Comparison of ENCODE assay signal across 1 cellular context in the genomic region with DNA sequence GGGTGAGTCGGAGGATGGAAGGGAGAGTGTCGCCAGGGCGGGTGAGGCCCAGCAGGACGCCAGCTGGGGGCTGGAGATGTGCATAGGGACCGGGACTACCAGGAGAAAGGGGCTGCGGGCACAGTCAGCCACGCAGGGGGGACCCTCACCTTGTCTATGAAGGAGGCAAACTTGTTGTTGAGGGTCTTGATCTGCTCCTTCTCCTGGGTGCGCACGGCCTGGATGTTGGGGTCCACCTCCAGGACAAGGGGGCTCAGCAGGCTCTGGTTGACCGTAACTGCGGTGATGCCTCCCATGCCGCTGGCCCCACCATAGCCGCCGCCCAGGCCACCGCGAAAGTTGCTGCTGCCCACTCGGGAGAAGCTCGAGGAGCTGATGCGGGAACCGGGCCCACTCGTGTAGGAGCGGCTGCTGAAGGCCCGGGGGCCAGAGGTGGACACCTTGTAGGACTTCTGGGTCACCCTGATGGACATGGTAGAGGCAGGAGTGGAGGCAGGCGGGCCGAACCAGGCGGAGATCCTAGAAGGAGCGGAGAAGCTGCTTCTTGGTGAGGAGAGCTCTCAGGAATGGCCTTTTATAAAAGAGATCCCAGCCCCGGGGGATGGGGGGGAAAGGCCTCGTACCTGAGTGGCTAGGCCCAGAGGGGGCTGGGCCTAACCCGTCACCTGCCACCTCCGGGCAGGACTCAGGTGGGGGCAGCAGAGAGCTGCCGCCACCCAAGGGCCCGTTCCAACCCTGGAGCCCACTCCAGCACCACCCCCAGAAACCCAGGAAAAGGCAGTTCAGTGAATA.
TF ChIP-seq lines count a peak whose summit lies in the region.

A gene (minus strand): TSS at position 568 of the 792 bp plus-strand sequence. CDS start 95 bp downstream, at position 473.

TF ChIP-seq in HepG2, 621 proteins besides CTCF, POLR2A, EP300 and RAD21 (continued from another document and continues in another):
- TF ChIP-seq, protein P1, sequence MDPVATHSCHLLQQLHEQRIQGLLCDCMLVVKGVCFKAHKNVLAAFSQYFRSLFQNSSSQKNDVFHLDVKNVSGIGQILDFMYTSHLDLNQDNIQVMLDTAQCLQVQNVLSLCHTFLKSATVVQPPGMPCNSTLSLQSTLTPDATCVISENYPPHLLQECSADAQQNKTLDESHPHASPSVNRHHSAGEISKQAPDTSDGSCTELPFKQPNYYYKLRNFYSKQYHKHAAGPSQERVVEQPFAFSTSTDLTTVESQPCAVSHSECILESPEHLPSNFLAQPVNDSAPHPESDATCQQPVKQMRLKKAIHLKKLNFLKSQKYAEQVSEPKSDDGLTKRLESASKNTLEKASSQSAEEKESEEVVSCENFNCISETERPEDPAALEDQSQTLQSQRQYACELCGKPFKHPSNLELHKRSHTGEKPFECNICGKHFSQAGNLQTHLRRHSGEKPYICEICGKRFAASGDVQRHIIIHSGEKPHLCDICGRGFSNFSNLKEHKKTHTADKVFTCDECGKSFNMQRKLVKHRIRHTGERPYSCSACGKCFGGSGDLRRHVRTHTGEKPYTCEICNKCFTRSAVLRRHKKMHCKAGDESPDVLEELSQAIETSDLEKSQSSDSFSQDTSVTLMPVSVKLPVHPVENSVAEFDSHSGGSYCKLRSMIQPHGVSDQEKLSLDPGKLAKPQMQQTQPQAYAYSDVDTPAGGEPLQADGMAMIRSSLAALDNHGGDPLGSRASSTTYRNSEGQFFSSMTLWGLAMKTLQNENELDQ (CRISPR knock-in tag; IDR thresholded peaks at IDR 0.05; ENCODE audit: borderline replicate concordance) = peak; percentile 73; the same call in 1 of the 2 replicates
- TF ChIP-seq, protein P2, sequence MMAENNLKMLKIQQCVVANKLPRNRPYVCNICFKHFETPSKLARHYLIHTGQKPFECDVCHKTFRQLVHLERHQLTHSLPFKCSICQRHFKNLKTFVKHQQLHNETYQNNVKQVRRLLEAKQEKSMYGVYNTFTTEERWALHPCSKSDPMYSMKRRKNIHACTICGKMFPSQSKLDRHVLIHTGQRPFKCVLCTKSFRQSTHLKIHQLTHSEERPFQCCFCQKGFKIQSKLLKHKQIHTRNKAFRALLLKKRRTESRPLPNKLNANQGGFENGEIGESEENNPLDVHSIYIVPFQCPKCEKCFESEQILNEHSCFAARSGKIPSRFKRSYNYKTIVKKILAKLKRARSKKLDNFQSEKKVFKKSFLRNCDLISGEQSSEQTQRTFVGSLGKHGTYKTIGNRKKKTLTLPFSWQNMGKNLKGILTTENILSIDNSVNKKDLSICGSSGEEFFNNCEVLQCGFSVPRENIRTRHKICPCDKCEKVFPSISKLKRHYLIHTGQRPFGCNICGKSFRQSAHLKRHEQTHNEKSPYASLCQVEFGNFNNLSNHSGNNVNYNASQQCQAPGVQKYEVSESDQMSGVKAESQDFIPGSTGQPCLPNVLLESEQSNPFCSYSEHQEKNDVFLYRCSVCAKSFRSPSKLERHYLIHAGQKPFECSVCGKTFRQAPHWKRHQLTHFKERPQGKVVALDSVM (CRISPR knock-in tag; IDR thresholded peaks at IDR 0.05) = peak; percentile 55; the same call in 1 of the 2 replicates
- TF ChIP-seq TOPORS (CRISPR knock-in tag; IDR thresholded peaks at IDR 0.05) = 0 out of 2 replicates have a peak, but pooled peaks have one; percentile 33
- peak; percentile 81 for TF ChIP-seq MED8 (CRISPR knock-in tag; IDR thresholded peaks at IDR 0.05; ENCODE audit: insufficient replicate concordance)
- 0 out of 2 replicates have a peak, but pooled peaks have one; percentile 73 for TF ChIP-seq ZNF431 (CRISPR knock-in tag; IDR thresholded peaks at IDR 0.05; ENCODE audit: borderline replicate concordance, low read depth)
- TF ChIP-seq, protein P3, sequence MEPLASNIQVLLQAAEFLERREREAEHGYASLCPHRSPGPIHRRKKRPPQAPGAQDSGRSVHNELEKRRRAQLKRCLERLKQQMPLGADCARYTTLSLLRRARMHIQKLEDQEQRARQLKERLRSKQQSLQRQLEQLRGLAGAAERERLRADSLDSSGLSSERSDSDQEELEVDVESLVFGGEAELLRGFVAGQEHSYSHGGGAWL (CRISPR knock-in tag; IDR thresholded peaks at IDR 0.05) = peak; percentile 63; the same call in 1 of the 2 replicates
- TF ChIP-seq, protein P4, sequence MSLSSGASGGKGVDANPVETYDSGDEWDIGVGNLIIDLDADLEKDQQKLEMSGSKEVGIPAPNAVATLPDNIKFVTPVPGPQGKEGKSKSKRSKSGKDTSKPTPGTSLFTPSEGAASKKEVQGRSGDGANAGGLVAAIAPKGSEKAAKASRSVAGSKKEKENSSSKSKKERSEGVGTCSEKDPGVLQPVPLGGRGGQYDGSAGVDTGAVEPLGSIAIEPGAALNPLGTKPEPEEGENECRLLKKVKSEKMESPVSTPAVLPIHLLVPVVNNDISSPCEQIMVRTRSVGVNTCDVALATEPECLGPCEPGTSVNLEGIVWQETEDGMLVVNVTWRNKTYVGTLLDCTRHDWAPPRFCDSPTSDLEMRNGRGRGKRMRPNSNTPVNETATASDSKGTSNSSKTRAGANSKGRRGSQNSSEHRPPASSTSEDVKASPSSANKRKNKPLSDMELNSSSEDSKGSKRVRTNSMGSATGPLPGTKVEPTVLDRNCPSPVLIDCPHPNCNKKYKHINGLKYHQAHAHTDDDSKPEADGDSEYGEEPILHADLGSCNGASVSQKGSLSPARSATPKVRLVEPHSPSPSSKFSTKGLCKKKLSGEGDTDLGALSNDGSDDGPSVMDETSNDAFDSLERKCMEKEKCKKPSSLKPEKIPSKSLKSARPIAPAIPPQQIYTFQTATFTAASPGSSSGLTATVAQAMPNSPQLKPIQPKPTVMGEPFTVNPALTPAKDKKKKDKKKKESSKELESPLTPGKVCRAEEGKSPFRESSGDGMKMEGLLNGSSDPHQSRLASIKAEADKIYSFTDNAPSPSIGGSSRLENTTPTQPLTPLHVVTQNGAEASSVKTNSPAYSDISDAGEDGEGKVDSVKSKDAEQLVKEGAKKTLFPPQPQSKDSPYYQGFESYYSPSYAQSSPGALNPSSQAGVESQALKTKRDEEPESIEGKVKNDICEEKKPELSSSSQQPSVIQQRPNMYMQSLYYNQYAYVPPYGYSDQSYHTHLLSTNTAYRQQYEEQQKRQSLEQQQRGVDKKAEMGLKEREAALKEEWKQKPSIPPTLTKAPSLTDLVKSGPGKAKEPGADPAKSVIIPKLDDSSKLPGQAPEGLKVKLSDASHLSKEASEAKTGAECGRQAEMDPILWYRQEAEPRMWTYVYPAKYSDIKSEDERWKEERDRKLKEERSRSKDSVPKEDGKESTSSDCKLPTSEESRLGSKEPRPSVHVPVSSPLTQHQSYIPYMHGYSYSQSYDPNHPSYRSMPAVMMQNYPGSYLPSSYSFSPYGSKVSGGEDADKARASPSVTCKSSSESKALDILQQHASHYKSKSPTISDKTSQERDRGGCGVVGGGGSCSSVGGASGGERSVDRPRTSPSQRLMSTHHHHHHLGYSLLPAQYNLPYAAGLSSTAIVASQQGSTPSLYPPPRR (CRISPR knock-in tag; IDR thresholded peaks at IDR 0.05; ENCODE audit: borderline replicate concordance) = peak; percentile 31; the same call in 1 of the 2 replicates
- TF ChIP-seq, protein P5, sequence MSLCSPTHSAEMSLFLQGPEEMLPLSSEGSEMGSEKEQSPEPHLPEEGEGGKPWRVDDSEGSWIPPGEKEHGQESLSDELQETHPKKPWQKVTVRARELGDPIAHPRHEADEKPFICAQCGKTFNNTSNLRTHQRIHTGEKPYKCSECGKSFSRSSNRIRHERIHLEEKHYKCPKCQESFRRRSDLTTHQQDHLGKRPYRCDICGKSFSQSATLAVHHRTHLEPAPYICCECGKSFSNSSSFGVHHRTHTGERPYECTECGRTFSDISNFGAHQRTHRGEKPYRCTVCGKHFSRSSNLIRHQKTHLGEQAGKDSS (CRISPR knock-in tag; IDR thresholded peaks at IDR 0.05; ENCODE audit: borderline replicate concordance, low read depth) = peak; percentile 53; the same call in 1 of the 2 replicates
- peak in 1 of 2 experiments; percentile 40; a peak in 1 of 4 replicates for TF ChIP-seq NR2F1 (CRISPR knock-in tag; IDR thresholded peaks at IDR 0.05)
- TF ChIP-seq, protein P6, sequence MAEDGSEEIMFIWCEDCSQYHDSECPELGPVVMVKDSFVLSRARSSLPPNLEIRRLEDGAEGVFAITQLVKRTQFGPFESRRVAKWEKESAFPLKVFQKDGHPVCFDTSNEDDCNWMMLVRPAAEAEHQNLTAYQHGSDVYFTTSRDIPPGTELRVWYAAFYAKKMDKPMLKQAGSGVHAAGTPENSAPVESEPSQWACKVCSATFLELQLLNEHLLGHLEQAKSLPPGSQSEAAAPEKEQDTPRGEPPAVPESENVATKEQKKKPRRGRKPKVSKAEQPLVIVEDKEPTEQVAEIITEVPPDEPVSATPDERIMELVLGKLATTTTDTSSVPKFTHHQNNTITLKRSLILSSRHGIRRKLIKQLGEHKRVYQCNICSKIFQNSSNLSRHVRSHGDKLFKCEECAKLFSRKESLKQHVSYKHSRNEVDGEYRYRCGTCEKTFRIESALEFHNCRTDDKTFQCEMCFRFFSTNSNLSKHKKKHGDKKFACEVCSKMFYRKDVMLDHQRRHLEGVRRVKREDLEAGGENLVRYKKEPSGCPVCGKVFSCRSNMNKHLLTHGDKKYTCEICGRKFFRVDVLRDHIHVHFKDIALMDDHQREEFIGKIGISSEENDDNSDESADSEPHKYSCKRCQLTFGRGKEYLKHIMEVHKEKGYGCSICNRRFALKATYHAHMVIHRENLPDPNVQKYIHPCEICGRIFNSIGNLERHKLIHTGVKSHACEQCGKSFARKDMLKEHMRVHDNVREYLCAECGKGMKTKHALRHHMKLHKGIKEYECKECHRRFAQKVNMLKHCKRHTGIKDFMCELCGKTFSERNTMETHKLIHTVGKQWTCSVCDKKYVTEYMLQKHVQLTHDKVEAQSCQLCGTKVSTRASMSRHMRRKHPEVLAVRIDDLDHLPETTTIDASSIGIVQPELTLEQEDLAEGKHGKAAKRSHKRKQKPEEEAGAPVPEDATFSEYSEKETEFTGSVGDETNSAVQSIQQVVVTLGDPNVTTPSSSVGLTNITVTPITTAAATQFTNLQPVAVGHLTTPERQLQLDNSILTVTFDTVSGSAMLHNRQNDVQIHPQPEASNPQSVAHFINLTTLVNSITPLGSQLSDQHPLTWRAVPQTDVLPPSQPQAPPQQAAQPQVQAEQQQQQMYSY (CRISPR knock-in tag; IDR thresholded peaks at IDR 0.05) = peak; percentile 71
- peak; percentile 95 for TF ChIP-seq POLR2AphosphoS5 (IDR thresholded peaks at IDR 0.05; ENCODE audit: low read depth, low read length)
- TF ChIP-seq, protein P7, sequence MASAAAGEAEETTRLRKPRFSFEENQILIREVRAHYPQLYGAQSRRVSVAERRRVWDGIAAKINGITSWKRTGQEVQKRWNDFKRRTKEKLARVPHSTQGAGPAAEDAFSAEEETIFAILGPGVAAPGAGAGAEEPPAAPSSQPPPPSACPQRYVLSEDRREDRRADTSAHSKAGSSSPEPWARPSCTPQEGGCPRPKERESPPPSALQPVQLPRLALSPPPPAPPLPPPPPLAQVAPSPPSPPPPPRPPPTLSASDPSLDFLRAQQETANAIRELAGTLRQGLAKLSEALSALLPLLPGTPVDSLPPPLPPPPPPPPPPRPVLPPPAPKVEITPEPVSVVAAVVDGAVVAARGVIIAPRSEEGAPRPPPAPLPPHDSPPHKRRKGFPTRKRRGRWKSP (CRISPR knock-in tag; IDR thresholded peaks at IDR 0.05) = peak; percentile 63
- TF ChIP-seq, protein P8, sequence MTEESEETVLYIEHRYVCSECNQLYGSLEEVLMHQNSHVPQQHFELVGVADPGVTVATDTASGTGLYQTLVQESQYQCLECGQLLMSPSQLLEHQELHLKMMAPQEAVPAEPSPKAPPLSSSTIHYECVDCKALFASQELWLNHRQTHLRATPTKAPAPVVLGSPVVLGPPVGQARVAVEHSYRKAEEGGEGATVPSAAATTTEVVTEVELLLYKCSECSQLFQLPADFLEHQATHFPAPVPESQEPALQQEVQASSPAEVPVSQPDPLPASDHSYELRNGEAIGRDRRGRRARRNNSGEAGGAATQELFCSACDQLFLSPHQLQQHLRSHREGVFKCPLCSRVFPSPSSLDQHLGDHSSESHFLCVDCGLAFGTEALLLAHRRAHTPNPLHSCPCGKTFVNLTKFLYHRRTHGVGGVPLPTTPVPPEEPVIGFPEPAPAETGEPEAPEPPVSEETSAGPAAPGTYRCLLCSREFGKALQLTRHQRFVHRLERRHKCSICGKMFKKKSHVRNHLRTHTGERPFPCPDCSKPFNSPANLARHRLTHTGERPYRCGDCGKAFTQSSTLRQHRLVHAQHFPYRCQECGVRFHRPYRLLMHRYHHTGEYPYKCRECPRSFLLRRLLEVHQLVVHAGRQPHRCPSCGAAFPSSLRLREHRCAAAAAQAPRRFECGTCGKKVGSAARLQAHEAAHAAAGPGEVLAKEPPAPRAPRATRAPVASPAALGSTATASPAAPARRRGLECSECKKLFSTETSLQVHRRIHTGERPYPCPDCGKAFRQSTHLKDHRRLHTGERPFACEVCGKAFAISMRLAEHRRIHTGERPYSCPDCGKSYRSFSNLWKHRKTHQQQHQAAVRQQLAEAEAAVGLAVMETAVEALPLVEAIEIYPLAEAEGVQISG (CRISPR knock-in tag; IDR thresholded peaks at IDR 0.05) = peak; percentile 57
- peak; percentile 41; the same call in 1 of the 2 replicates for TF ChIP-seq ZNF788 (CRISPR knock-in tag; IDR thresholded peaks at IDR 0.05; ENCODE audit: borderline replicate concordance)
- TF ChIP-seq, protein P9, sequence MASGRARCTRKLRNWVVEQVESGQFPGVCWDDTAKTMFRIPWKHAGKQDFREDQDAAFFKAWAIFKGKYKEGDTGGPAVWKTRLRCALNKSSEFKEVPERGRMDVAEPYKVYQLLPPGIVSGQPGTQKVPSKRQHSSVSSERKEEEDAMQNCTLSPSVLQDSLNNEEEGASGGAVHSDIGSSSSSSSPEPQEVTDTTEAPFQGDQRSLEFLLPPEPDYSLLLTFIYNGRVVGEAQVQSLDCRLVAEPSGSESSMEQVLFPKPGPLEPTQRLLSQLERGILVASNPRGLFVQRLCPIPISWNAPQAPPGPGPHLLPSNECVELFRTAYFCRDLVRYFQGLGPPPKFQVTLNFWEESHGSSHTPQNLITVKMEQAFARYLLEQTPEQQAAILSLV (CRISPR knock-in tag; IDR thresholded peaks at IDR 0.05; ENCODE audit: borderline replicate concordance) = peak; percentile 60; the same call in 1 of the 2 replicates
- TF ChIP-seq ZNF83 (CRISPR knock-in tag; IDR thresholded peaks at IDR 0.05; ENCODE audit: borderline replicate concordance) = 0 out of 2 replicates have a peak, but pooled peaks have one; percentile 42
- TF ChIP-seq, protein P10, sequence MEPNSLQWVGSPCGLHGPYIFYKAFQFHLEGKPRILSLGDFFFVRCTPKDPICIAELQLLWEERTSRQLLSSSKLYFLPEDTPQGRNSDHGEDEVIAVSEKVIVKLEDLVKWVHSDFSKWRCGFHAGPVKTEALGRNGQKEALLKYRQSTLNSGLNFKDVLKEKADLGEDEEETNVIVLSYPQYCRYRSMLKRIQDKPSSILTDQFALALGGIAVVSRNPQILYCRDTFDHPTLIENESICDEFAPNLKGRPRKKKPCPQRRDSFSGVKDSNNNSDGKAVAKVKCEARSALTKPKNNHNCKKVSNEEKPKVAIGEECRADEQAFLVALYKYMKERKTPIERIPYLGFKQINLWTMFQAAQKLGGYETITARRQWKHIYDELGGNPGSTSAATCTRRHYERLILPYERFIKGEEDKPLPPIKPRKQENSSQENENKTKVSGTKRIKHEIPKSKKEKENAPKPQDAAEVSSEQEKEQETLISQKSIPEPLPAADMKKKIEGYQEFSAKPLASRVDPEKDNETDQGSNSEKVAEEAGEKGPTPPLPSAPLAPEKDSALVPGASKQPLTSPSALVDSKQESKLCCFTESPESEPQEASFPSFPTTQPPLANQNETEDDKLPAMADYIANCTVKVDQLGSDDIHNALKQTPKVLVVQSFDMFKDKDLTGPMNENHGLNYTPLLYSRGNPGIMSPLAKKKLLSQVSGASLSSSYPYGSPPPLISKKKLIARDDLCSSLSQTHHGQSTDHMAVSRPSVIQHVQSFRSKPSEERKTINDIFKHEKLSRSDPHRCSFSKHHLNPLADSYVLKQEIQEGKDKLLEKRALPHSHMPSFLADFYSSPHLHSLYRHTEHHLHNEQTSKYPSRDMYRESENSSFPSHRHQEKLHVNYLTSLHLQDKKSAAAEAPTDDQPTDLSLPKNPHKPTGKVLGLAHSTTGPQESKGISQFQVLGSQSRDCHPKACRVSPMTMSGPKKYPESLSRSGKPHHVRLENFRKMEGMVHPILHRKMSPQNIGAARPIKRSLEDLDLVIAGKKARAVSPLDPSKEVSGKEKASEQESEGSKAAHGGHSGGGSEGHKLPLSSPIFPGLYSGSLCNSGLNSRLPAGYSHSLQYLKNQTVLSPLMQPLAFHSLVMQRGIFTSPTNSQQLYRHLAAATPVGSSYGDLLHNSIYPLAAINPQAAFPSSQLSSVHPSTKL (CRISPR knock-in tag; IDR thresholded peaks at IDR 0.05) = 0 out of 2 replicates have a peak, but pooled peaks have one; percentile 39
